In the genomic region with DNA sequence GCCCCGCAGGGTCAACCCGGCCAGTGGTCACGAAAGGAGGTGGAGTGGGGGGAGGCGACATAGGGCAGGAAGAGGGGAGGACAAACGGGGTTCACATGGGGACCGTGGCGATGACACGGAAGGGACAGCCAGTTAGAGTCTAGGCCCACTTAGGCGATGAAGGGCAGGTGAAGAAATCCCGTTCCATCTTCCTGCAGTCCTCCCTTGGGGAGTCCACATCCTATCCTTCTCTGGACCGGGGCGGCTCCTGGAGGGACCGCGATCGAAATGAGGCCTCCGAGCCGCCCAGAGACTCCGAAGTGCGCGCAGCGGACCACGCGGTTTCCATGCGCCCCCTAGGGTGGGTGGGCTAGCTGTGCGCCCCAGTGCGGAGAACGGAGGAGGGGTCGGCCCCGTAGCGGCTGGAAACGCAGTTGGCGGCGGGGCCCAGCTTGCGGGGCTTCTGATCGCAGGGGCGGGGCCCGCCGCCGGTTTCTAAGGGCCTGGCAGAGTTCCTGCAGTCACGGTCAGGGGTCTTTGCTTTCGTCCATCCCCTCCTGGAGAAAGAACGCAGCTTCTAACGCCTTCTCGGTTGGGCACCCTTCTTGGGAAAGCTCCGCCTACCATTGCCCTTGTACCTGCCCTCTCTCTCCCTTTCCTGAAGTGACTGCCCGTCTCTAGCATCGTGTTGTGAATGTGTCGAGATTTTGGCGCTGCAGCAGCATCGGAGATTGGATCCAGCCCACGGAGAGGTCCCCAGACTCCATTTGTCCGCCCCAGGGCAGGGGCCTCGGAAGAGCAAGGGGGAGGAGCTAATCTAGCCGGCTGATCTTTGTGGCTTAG, we compare ENCODE assay signal across 8 cellular contexts. TPM values are rescaled to one million over a fixed set of nuclear protein-coding genes. Genes with fewer than 3 reads are reported as not detected.
DNase-seq lines count a peak whose midpoint lies in the region; ATAC-seq, FAIRE-seq and TF ChIP-seq lines count a peak whose summit lies in the region.

No MANE protein-coding gene starts in this region.

- peak overlapping the region; percentile 62 for H3K9ac ChIP-seq in HUES48 (ENCODE audit: low read depth, low read length)

- CTCF ChIA-PET in A549 (lab: Yijun Ruan, JAX) (interaction anchor here (0.6 to 1.3 kb wide), 8 partner anchors 9 to 133 kb away, joined by 3 to 5 read pairs (median 4); no protein-coding TSS in a partner anchor), activated B cell treated with CpG ODN at 0.5 μM for 24 hours (lab: Charles Lee) (interaction anchor here (1.0 kb wide), 1 partner anchor 55 kb away, joined by 3 read pairs; no protein-coding TSS in a partner anchor)

- peak overlapping the region in 1 of 2 experiments; percentile 50; a peak in 3 of 6 replicates for H3K27ac ChIP-seq in A549
- H3K27ac ChIP-seq in HUES48 (ENCODE audit: low read depth, low read length) = peak overlapping the region; percentile 71
- H3K27ac ChIP-seq in layer of hippocampus (ENCODE audit: low read depth, low read length) = peak overlapping the region; percentile 21

- H3K27me3 ChIP-seq in HUES48 (ENCODE audit: control insufficient read depth, insufficient read depth, low read length) (no peaks in the 10 kb centered on the region), layer of hippocampus (ENCODE audit: control insufficient read depth, insufficient read depth, low read length) (no peaks in the 10 kb centered on the region)

- no peaks in the 10 kb centered on the region for H3K36me3 ChIP-seq in HUES48 (ENCODE audit: control insufficient read depth, insufficient read depth, low read length)

- no peak for FAIRE-seq in A549 (lab: Jason Lieb, UNC)

- intact Hi-C loops in activated B cell treated with CpG ODN at 0.5 μM for 24 hours (cut with micrococcal nuclease) = no loop called here

- peaks cover 33% of the 10 kb centered on the region for H3K4me1 Mint-ChIP-seq in activated B cell treated with CpG ODN at 0.5 μM for 24 hours

- H3K9me3 Mint-ChIP-seq in activated B cell treated with CpG ODN at 0.5 μM for 24 hours = no peaks in the 10 kb centered on the region

- peak overlapping the region; percentile 53 for H3K4me2 ChIP-seq in A549

- H3K27me3 Mint-ChIP-seq in activated B cell treated with CpG ODN at 0.5 μM for 24 hours = no peaks in the 10 kb centered on the region

- no peak for DNase-seq in A549 (ENCODE audit: low read depth in 1 of 2, low spot score in 1 of 2)
- DNase-seq in activated B cell treated with CpG ODN at 0.5 μM for 24 hours = peak; percentile 42
- DNase-seq in central memory CD4-positive, alpha-beta T cell = peak; percentile 25
- DNase-seq in stimulated activated CD4-positive, alpha-beta T cell treated with anti-CD3 and anti-CD28 coated beads, Interleukin-1b, Interleukin-23, amount 100 ng/mL, for 48 hours = peak; percentile 36

- ATAC-seq in A549 (peak; percentile 62 to 69), activated B cell treated with CpG ODN at 0.5 μM for 24 hours (ENCODE audit: low read depth) (peak; percentile 79), GM21619 (IDR thresholded peaks at IDR 0.05; ENCODE audit: unreplicated experiment) (no peak), GM18511 (IDR thresholded peaks at IDR 0.05; ENCODE audit: unreplicated experiment) (no peak)

- TF ChIP-seq EP300 in A549 (IDR thresholded peaks at IDR 0.05) = no peak

- H3K9me3 ChIP-seq in A549 = no peaks in the 10 kb centered on the region
- H3K9me3 ChIP-seq in HUES48 (ENCODE audit: control insufficient read depth, insufficient read depth, low read length) = no peaks in the 10 kb centered on the region

- H3K4me3 Mint-ChIP-seq in activated B cell treated with CpG ODN at 0.5 μM for 24 hours = peak overlapping the region; percentile 90

- no peak for TF ChIP-seq POLR2A in A549 (IDR thresholded peaks at IDR 0.05; ENCODE audit: low read length)

- H3K4me3 ChIP-seq in A549 = peak overlapping the region; percentile 42
- peak overlapping the region; percentile 70 for H3K4me3 ChIP-seq in HUES48 (ENCODE audit: low read depth, low read length)

- peak; percentile 24 to 25; a peak in 2 of 5 replicates for TF ChIP-seq RAD21 in A549 (conservative IDR thresholded peaks at IDR 0.05 in 1 of 2, IDR thresholded peaks at IDR 0.05 in 1 of 2)

- no peaks in the 10 kb centered on the region for H3K36me3 Mint-ChIP-seq in activated B cell treated with CpG ODN at 0.5 μM for 24 hours (ENCODE audit: low read depth)

- TF ChIP-seq CTCF in A549 (IDR thresholded peaks at IDR 0.05) (peak; percentile 25), activated B cell treated with CpG ODN at 0.5 μM for 24 hours (IDR thresholded peaks at IDR 0.05) (no peak)

- POLR2A ChIA-PET in A549 (lab: Yijun Ruan, JAX) = interaction anchor here (1.0 to 1.5 kb wide), 2 partner anchors 22 to 37 kb away, joined by 4 read pairs; a partner anchor contains a TSS
- POLR2A ChIA-PET in activated B cell treated with CpG ODN at 0.5 μM for 24 hours (lab: Charles Lee) = interaction anchor here (0.6 to 1.3 kb wide), 3 partner anchors 21 to 163 kb away, joined by 3 to 7 read pairs (median 3); a partner anchor contains a TSS

- H3K4me1 ChIP-seq in A549 (no peaks in the 10 kb centered on the region), HUES48 (ENCODE audit: control insufficient read depth, insufficient read depth, low read length) (peaks cover 18% of the 10 kb centered on the region)

- 73% methylated on average over 54 of the region's 54 CpGs for WGBS in A549 (ENCODE audit: missing lambda C conversion rate)

- H3K27ac Mint-ChIP-seq in activated B cell treated with CpG ODN at 0.5 μM for 24 hours = peak overlapping the region; percentile 50

TF ChIP-seq in A549, 52 proteins besides CTCF, POLR2A, EP300 and RAD21:
- TF ChIP-seq, protein P1, sequence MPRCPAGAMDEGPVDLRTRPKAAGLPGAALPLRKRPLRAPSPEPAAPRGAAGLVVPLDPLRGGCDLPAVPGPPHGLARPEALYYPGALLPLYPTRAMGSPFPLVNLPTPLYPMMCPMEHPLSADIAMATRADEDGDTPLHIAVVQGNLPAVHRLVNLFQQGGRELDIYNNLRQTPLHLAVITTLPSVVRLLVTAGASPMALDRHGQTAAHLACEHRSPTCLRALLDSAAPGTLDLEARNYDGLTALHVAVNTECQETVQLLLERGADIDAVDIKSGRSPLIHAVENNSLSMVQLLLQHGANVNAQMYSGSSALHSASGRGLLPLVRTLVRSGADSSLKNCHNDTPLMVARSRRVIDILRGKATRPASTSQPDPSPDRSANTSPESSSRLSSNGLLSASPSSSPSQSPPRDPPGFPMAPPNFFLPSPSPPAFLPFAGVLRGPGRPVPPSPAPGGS (IDR thresholded peaks at IDR 0.05) = no peak
- TF ChIP-seq, protein P2, sequence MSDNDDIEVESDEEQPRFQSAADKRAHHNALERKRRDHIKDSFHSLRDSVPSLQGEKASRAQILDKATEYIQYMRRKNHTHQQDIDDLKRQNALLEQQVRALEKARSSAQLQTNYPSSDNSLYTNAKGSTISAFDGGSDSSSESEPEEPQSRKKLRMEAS (IDR thresholded peaks at IDR 0.05) = 0 out of 2 replicates have a peak, but pooled peaks have one; percentile 18
- no peak for TF ChIP-seq JUNB (IDR thresholded peaks at IDR 0.05)

RNA-seq across cellular contexts. Expression of a gene that starts 17.9 kb away (rescaled TPM):
- polyA plus RNA-seq in A549 (2011; rRNA removed) = 5.4 and 7.7 TPM in 2 replicates
- polyA plus RNA-seq in A549 (2012; cell fraction: cytosol; rRNA removed) = 0.86 and 0.96 TPM in 2 replicates
- 2.2 and 3.5 TPM in 2 replicates for polyA plus RNA-seq in A549 (2012; cell fraction: nucleus; rRNA removed)
- 0.59 to 0.70 TPM (median 0.59 TPM) in 3 replicates for polyA plus RNA-seq in A549 (2017; fragmentation: RNase III; extraction: RNeasy Plus Mini Kit Qiagen cat#74134 plus additional on column Dnase treatment)
- 6.9 and 7.6 TPM in 2 replicates for polyA minus RNA-seq in A549 (2011; rRNA and poly(A)+ RNA removed)
- 0.53 and 1.5 TPM in 2 replicates for total RNA-seq in activated B cell treated with CpG ODN at 0.5 μM for 24 hours

RNA-seq across cellular contexts. Expression of a gene that starts 21.7 kb away (rescaled TPM):
- polyA plus RNA-seq in A549 (2011; rRNA removed) (78.4 and 85.1 TPM in 2 replicates), A549 (2017; fragmentation: RNase III; extraction: RNeasy Plus Mini Kit Qiagen cat#74134 plus additional on column Dnase treatment) (56.1 to 67.8 TPM (median 56.5 TPM) in 3 replicates)
- polyA plus RNA-seq in A549 (2012; cell fraction: cytosol; rRNA removed) = 54.4 and 57.0 TPM in 2 replicates
- 101 and 109 TPM in 2 replicates for polyA plus RNA-seq in A549 (2012; cell fraction: nucleus; rRNA removed)
- polyA minus RNA-seq in A549 (2011; rRNA and poly(A)+ RNA removed) = 61.0 and 62.3 TPM in 2 replicates
- total RNA-seq in activated B cell treated with CpG ODN at 0.5 μM for 24 hours = 98.5 and 116 TPM in 2 replicates

RNA-seq across cellular contexts. Expression of a gene that starts 28.3 kb away (rescaled TPM):
- polyA plus RNA-seq in A549 (2011; rRNA removed) (7.5 and 9.8 TPM in 2 replicates), A549 (2017; fragmentation: RNase III; extraction: RNeasy Plus Mini Kit Qiagen cat#74134 plus additional on column Dnase treatment) (5.3 to 6.1 TPM (median 5.9 TPM) in 3 replicates)
- polyA plus RNA-seq in A549 (2012; cell fraction: cytosol; rRNA removed) = 2.5 and 2.6 TPM in 2 replicates
- 0.93 and 1.0 TPM in 2 replicates for polyA plus RNA-seq in A549 (2012; cell fraction: nucleus; rRNA removed)
- 2.9 and 3.0 TPM in 2 replicates for polyA minus RNA-seq in A549 (2011; rRNA and poly(A)+ RNA removed)
- 9.2 and 9.3 TPM in 2 replicates for total RNA-seq in activated B cell treated with CpG ODN at 0.5 μM for 24 hours

RNA-seq across cellular contexts. Expression of a gene that starts 36.6 kb away (rescaled TPM):
- polyA plus RNA-seq in A549 (2011; rRNA removed) (9.3 and 10.1 TPM in 2 replicates), A549 (2017; fragmentation: RNase III; extraction: RNeasy Plus Mini Kit Qiagen cat#74134 plus additional on column Dnase treatment) (6.3 to 7.5 TPM (median 6.4 TPM) in 3 replicates)
- polyA plus RNA-seq in A549 (2012; cell fraction: cytosol; rRNA removed) = 6.6 and 8.1 TPM in 2 replicates
- polyA plus RNA-seq in A549 (2012; cell fraction: nucleus; rRNA removed) = 13.4 and 16.3 TPM in 2 replicates
- 16.8 and 19.2 TPM in 2 replicates for polyA minus RNA-seq in A549 (2011; rRNA and poly(A)+ RNA removed)
- total RNA-seq in activated B cell treated with CpG ODN at 0.5 μM for 24 hours = 28.5 and 33.4 TPM in 2 replicates

Comparison
In these comparisons a context has a peak if more than half of its experiments do, and no peak if none do; other contexts are left out.
1. ATAC-seq: peak in A549 (2 of 2) and activated B cell treated with CpG ODN at 0.5 μM for 24 hours (single experiment); none in GM21619 (single experiment) and GM18511 (single experiment).
2. DNase-seq: peak in activated B cell treated with CpG ODN at 0.5 μM for 24 hours (single experiment), central memory CD4-positive, alpha-beta T cell (single experiment) and stimulated activated CD4-positive, alpha-beta T cell treated with anti-CD3 and anti-CD28 coated beads, Interleukin-1b, Interleukin-23, amount 100 ng/mL, for 48 hours (single experiment); none in A549 (0 of 2).